In the genomic region with DNA sequence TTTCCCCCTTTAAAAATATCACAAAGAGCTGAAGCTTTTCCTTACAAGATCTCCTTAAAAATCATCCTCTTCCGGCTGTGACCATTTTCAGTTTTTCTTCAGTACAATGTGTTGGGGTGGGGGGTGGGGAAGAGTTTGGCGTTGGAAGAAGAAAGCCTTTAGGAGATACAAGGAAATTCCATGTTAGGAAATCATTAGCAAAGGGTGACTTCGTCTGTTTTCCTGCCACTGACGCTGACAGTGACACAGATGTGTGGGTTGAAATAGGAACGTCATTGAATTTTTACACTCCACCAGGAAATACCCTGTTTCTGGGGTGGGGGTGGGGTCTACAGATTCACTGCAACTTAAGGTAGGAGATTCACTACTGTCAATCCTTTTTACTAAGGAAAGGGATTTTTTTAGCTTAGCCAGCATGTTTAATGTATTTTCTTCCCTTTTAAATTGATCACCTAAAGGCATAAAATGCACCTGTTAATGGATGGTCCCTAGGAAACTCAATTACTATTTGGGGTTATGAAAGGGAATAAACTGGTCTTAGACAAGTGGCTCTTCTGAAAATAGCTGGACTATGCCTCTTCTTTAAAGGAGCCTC, we compare ENCODE assay signal across 9 cellular contexts. TPM values are rescaled to one million over a fixed set of nuclear protein-coding genes. Genes with fewer than 3 reads are reported as not detected.
A peak's percentile ranks its signal among the peaks of the same experiment; 100 is the strongest.
DNase-seq lines count a peak whose midpoint lies in the region; ATAC-seq and TF ChIP-seq lines count a peak whose summit lies in the region.
"Had no signal": no experiment of that assay in that cellular context is flagged by ENCODE, and none has a peak within 500 bp of the region (broad histone marks: within the 10 kb centered on the region; RNA-seq: fewer than 3 reads in every experiment).

No MANE protein-coding gene starts in this region.

- intact Hi-C loops in dorsolateral prefrontal cortex (cut with DNase I) = loop anchor here (2.0 to 10.0 kb wide), 4 partner anchors 98 to 328 kb away; a partner anchor contains a TSS
- intact Hi-C loops in natural killer cell (cut with micrococcal nuclease) = loop anchor here (10.0 kb wide), 1 partner anchor 218 kb away; no protein-coding TSS in a partner anchor

- H3K27me3 ChIP-seq in dorsolateral prefrontal cortex = peaks cover 0 to 50% (median 0%) of the 10 kb centered on the region in 45 donors

- ATAC-seq in natural killer cell (peak in 1 of 3 donors; percentile 27), left lobe of liver (no peak), HG03565 (IDR thresholded peaks at IDR 0.05; ENCODE audit: unreplicated experiment) (no peak)

- no peaks in the 10 kb centered on the region for H3K36me3 Mint-ChIP-seq in natural killer cell
- H3K36me3 Mint-ChIP-seq: IgD-negative memory B cell had no signal

- DNase-seq in ACHN (peak; percentile 47), HFF-Myc (ENCODE audit: extremely low read depth, low read depth) (no peak), dorsolateral prefrontal cortex (no peak), natural killer cell (no peak), KG1 (lab: John Stamatoyannopoulos, UW) (no peak), left lobe of liver (ENCODE audit: low spot score) (no peak), MV-4-11 (lab: John Stamatoyannopoulos, UW) (no peak)

- peaks cover 0 to 10% of the 10 kb centered on the region in 2 donors for H3K27me3 Mint-ChIP-seq in natural killer cell (ENCODE audit: low read depth in 2 of 2)
- H3K27me3 Mint-ChIP-seq: IgD-negative memory B cell had no signal

- peak overlapping the region; percentile 56 for H3K4me3 ChIP-seq in HFF-Myc (replicated peaks; ENCODE audit: low read depth, low read length)
- peak overlapping the region in 50 of 59 donors; percentile 43 to 77 (median 66) for H3K4me3 ChIP-seq in dorsolateral prefrontal cortex

- no peaks in the 10 kb centered on the region for H3K9me3 Mint-ChIP-seq in natural killer cell
- H3K9me3 Mint-ChIP-seq: IgD-negative memory B cell had no signal

- TF ChIP-seq CTCF in HFF-Myc (IDR thresholded peaks at IDR 0.05; ENCODE audit: low read depth, low read length, missing control alignments) (no peak), dorsolateral prefrontal cortex (IDR thresholded peaks at IDR 0.05 in 54 of 56, conservative IDR thresholded peaks at IDR 0.05 in 2 of 56; ENCODE audit: low read depth in 1 of 56, partially characterized antibody in 56 of 56) (peak in 1 of 56 donors; percentile 0), natural killer cell (IDR thresholded peaks at IDR 0.05) (no peak)

- in situ Hi-C loops in ACHN (cut with HindIII; ENCODE audit: low pct_ligation_motif_present, low pct_unique_long_range_greater_than_20kb, low sequenced_read_pairs) = no loop called here

- H3K27ac ChIP-seq in dorsolateral prefrontal cortex = peak overlapping the region in 54 of 59 donors; percentile 65 to 95 (median 90)

- peaks cover 20 to 24% of the 10 kb centered on the region in 2 donors for H3K4me1 Mint-ChIP-seq in natural killer cell

- H3K4me3 Mint-ChIP-seq in natural killer cell = peak overlapping the region; percentile 77

- peak overlapping the region in 1 of 2 donors; percentile 73 for H3K27ac Mint-ChIP-seq in natural killer cell

RNA-seq across cellular contexts. Expression of a gene that starts 3.9 kb away (rescaled TPM):
- total RNA-seq in dorsolateral prefrontal cortex = 10 to 100 TPM; 10.3 to 32.7 (median 18.7) TPM
- total RNA-seq in natural killer cell = 1 to 10 TPM in 1 of 3 donors, under 1 TPM in 2; 0.23 to 1.1 (median 0.45) TPM
- total RNA-seq in left lobe of liver = 3.1 TPM
